Comparison of ENCODE assay signal across 30 cellular contexts in the genomic region with DNA sequence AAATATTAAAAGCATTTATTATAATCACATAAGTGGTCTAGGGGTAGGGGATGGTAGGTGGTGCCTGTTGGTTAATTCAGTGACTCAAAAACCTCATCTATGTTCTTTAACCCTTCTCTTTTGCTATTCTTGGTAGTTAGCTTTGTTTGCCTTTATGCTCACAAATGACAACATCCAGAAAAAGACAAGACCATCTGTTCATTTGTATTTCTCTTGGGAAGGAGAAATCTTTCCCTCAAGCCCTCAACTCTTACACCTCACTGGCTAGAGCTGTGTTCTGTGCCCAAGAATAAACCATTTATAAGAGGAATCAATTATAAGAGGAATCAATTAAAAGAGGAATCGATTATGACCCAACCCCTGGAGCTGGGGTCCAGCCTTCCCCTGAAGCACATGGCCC. TPM values are rescaled to one million over a fixed set of nuclear protein-coding genes. Genes with fewer than 3 reads are reported as not detected.
"Had no signal": no experiment of that assay in that cellular context is flagged by ENCODE, and none has a peak within 500 bp of the region (broad histone marks: within the 10 kb centered on the region; RNA-seq: fewer than 3 reads in every experiment).

No MANE protein-coding gene starts in this region.

- H3K9me3 Mint-ChIP-seq: activated B cell treated with CpG ODN at 0.5 μM for 24 hours; activated CD8-positive, alpha-beta T cell treated with anti-CD3 and anti-CD28 coated beads for 36 hours; activated T-cell treated with anti-CD3 and anti-CD28 coated beads, Interleukin-2, amount 50 U/mL, for 4 hours; activated T-helper 17 cell treated with anti-CD3 and anti-CD28 coated beads, Interleukin-2, amount 50 U/mL, for 72 hours; dendritic cell treated with granulocyte-macrophage colony-stimulating factor and Interleukin-4, amounts not matched to agents 40 ng/mL and 50 ng/mL, for 4 days; endodermal cell; T-helper 2 cell treated with Interferon-gamma antibody and Interleukin-4, amounts not matched to agents 5 μg/mL and 100 μg/mL, for 36 hours had no signal

- H3K4me3 Mint-ChIP-seq: activated B cell treated with CpG ODN at 0.5 μM for 24 hours; activated CD8-positive, alpha-beta T cell treated with anti-CD3 and anti-CD28 coated beads for 36 hours; activated naive CD8-positive, alpha-beta T cell; activated T-cell treated with anti-CD3 and anti-CD28 coated beads, Interleukin-2, amount 50 U/mL, for 4 hours; activated T-helper 17 cell treated with anti-CD3 and anti-CD28 coated beads, Interleukin-2, amount 50 U/mL, for 72 hours; dendritic cell treated with granulocyte-macrophage colony-stimulating factor and Interleukin-4, amounts not matched to agents 40 ng/mL and 50 ng/mL, for 4 days; endodermal cell; T-helper 17 cell; T-helper 2 cell treated with Interferon-gamma antibody and Interleukin-4, amounts not matched to agents 5 μg/mL and 100 μg/mL, for 36 hours had no signal

- H3K4me1 ChIP-seq: heart right ventricle had no signal

- H3K4me1 Mint-ChIP-seq: activated B cell treated with CpG ODN at 0.5 μM for 24 hours; activated T-helper 17 cell treated with anti-CD3 and anti-CD28 coated beads, Interleukin-2, amount 50 U/mL, for 72 hours; endodermal cell; T-helper 17 cell had no signal

- H3K4me3 ChIP-seq: coronary artery, dorsolateral prefrontal cortex, gastrocnemius medialis, heart right ventricle had no signal

- H3K27me3 Mint-ChIP-seq: activated B cell treated with CpG ODN at 0.5 μM for 24 hours; activated CD8-positive, alpha-beta T cell treated with anti-CD3 and anti-CD28 coated beads for 36 hours; dendritic cell treated with granulocyte-macrophage colony-stimulating factor and Interleukin-4, amounts not matched to agents 40 ng/mL and 50 ng/mL, for 4 days had no signal

- H3K27ac ChIP-seq: coronary artery, foreskin keratinocyte, gastrocnemius medialis, heart right ventricle, WERI-Rb-1 had no signal

- H3K27me3 ChIP-seq: dorsolateral prefrontal cortex, foreskin keratinocyte, gastrocnemius medialis, heart right ventricle had no signal

- H3K36me3 ChIP-seq: gastrocnemius medialis, heart right ventricle, WERI-Rb-1 had no signal

- H3K9me3 ChIP-seq: gastrocnemius medialis, heart right ventricle had no signal

- H3K27ac Mint-ChIP-seq: activated B cell treated with CpG ODN at 0.5 μM for 24 hours; activated CD8-positive, alpha-beta T cell treated with anti-CD3 and anti-CD28 coated beads for 36 hours; activated naive CD8-positive, alpha-beta T cell; activated T-helper 17 cell treated with anti-CD3 and anti-CD28 coated beads, Interleukin-2, amount 50 U/mL, for 72 hours; dendritic cell treated with granulocyte-macrophage colony-stimulating factor and Interleukin-4, amounts not matched to agents 40 ng/mL and 50 ng/mL, for 4 days; endodermal cell; T-helper 17 cell; T-helper 2 cell treated with Interferon-gamma antibody and Interleukin-4, amounts not matched to agents 5 μg/mL and 100 μg/mL, for 36 hours had no signal

- ATAC-seq: activated CD4-positive, CD25-positive, alpha-beta regulatory T cell treated with anti-CD3 and anti-CD28 coated beads, Interleukin-2, amount 50 U/mL, for 24 hours; activated CD8-positive, alpha-beta T cell treated with anti-CD3 and anti-CD28 coated beads for 36 hours; activated T-cell treated with anti-CD3 and anti-CD28 coated beads, Interleukin-2, amount 50 U/mL, for 4 hours; activated T-helper 17 cell treated with anti-CD3 and anti-CD28 coated beads, Interleukin-2, amount 50 U/mL, for 72 hours; esophagus mucosa; foreskin keratinocyte; gastrocnemius medialis; heart right ventricle; T-helper 17 cell had no signal

- DNase-seq: activated B cell treated with CpG ODN at 0.5 μM for 24 hours; activated CD4-positive, alpha-beta T cell treated with anti-CD3 and anti-CD28 coated beads for 48 hours; activated CD4-positive, alpha-beta T cell treated with anti-CD3 and anti-CD28 coated beads, Interleukin-2, amount 50 U/mL, for 1 hour; activated CD4-positive, alpha-beta T cell treated with anti-CD3 and anti-CD28 coated beads, Interleukin-2, amount 50 U/mL, for 48 hours; activated CD8-positive, alpha-beta memory T cell treated with anti-CD3 and anti-CD28 coated beads for 24 hours; activated CD8-positive, alpha-beta T cell treated with anti-CD3 and anti-CD28 coated beads for 36 hours; activated effector memory CD4-positive, alpha-beta T cell treated with Interleukin-2 at 50 U/mL for 16 hours; activated gamma-delta T cell treated with Interleukin-2 at 50 U/mL for 16 hours; activated naive CD4-positive, alpha-beta T cell treated with anti-CD3 and anti-CD28 coated beads, Interleukin-2, amount 50 U/mL, for 16 hours; activated naive CD4-positive, alpha-beta T cell treated with Interleukin-2 at 50 U/mL for 16 hours; activated T-cell treated with anti-CD3 and anti-CD28 coated beads, Interleukin-2, amount 50 U/mL, for 4 hours; amniotic stem cell; cerebellar nuclear complex; effector memory CD4-positive, alpha-beta T cell; endodermal cell; foreskin keratinocyte; gastrocnemius medialis; heart right ventricle; T-helper 17 cell; T1000; WERI-Rb-1 had no signal

RNA-seq across cellular contexts. Expression of a gene that starts 41.3 kb away (rescaled TPM):
- total RNA-seq: epithelial cell of proximal tubule had no signal
